In genomic region chr5:178123094-178123986, GRCh38 we compare ENCODE assay signal across 16 cellular contexts. TPM values are rescaled to one million over a fixed set of nuclear protein-coding genes. Genes with fewer than 3 reads are reported as not detected.
DNase-seq lines count a peak whose midpoint lies in the region; ATAC-seq, FAIRE-seq and TF ChIP-seq lines count a peak whose summit lies in the region.
"Had no signal": no experiment of that assay in that cellular context is flagged by ENCODE, and none has a peak within 500 bp of the region (broad histone marks: within the 10 kb centered on the region; RNA-seq: fewer than 3 reads in every experiment).

No MANE protein-coding gene starts in this region.

- H3K4me1 ChIP-seq in H1 (replicated peaks in 1 of 4; ENCODE audit: control insufficient read depth in 3 of 4, insufficient read depth in 4 of 4, low read length in 3 of 4) = peaks cover 12 to 51% (median 27%) of the 10 kb centered on the region in 4 experiments

- peak overlapping the region; percentile 96 for H2BK5ac ChIP-seq in H1 (ENCODE audit: low read depth, low read length)

- no peak for ATAC-seq in naive thymus-derived CD8-positive, alpha-beta T cell
- ATAC-seq in HG02642 (IDR thresholded peaks at IDR 0.05; ENCODE audit: poor library complexity, unreplicated experiment) (no peak), GM21390 (IDR thresholded peaks at IDR 0.05; ENCODE audit: unreplicated experiment) (no peak)

- H3K27ac Mint-ChIP-seq in naive thymus-derived CD8-positive, alpha-beta T cell = peak overlapping the region in 8 of 10 donors; percentile 16 to 79 (median 61)
- H3K27ac Mint-ChIP-seq: HFFc6 had no signal

- no peaks in the 10 kb centered on the region for H3K27me3 Mint-ChIP-seq in naive thymus-derived CD8-positive, alpha-beta T cell

- no peaks in the 10 kb centered on the region for H3K27me3 ChIP-seq in H1 (replicated peaks in 1 of 4; ENCODE audit: control insufficient read depth in 3 of 4, extremely low read depth in 1 of 4, insufficient read depth in 3 of 4, low read length in 3 of 4)
- H3K27me3 ChIP-seq: pancreas had no signal

- CTCF ChIA-PET in H1 (lab: Charles Lee; ENCODE audit: partially characterized antibody) = interaction anchor here (0.7 to 12.9 kb wide), 11 partner anchors 9 to 140 kb away, joined by 3 to 189 read pairs (median 4); partner anchors contain the start of genes NHP2 and RMND5B

- no peak overlapping the region for H2AFZ ChIP-seq in H1 (ENCODE audit: low read length)

- no peak overlapping the region for H3K56ac ChIP-seq in H1 (replicated peaks; ENCODE audit: insufficient read length, low read depth, low read length)

- H2AK5ac ChIP-seq in H1 (ENCODE audit: low read depth, low read length) = peak overlapping the region; percentile 40; the same call in 1 of the 2 replicates

- peak overlapping the region; percentile 72; the same call in 1 of the 2 replicates for H2BK15ac ChIP-seq in H1 (ENCODE audit: low read length)

- H3K4me1 Mint-ChIP-seq in naive thymus-derived CD8-positive, alpha-beta T cell = peaks cover 20 to 79% (median 56%) of the 10 kb centered on the region in 4 donors

- no peak; a peak in 1 of 3 replicates for TF ChIP-seq POLR2A in H1 (IDR thresholded peaks at IDR 0.05; ENCODE audit: control extremely low read depth in 1 of 2, low read depth in 2 of 2, low read length in 2 of 2)

- H3K4me2 ChIP-seq in H1 (ENCODE audit: insufficient read depth in 1 of 2, low read depth in 2 of 2, low read length in 2 of 2) = no peak overlapping the region

- H4K8ac ChIP-seq in H1 (ENCODE audit: extremely low read depth, insufficient read depth, low read length) = no peak overlapping the region

- FAIRE-seq in H1 (lab: Jason Lieb, UNC) = no peak
- FAIRE-seq: pancreas had no signal

- H3K14ac ChIP-seq in H1 (ENCODE audit: insufficient read length) = no peak overlapping the region

- H3K36me3 ChIP-seq in H1 (ENCODE audit: control insufficient read depth in 2 of 4, insufficient read depth in 4 of 4, low read length in 3 of 4) = peaks cover 9 to 29% (median 20%) of the 10 kb centered on the region in 4 experiments; a peak in 7 of 8 replicates
- H3K36me3 ChIP-seq: pancreas, thoracic aorta had no signal

- H3K4me3 Mint-ChIP-seq in naive thymus-derived CD8-positive, alpha-beta T cell = peak overlapping the region in 3 of 10 donors; percentile 33 to 65 (median 58)
- H3K4me3 Mint-ChIP-seq: HFFc6 had no signal

- POLR2A ChIA-PET in H1 (lab: Charles Lee; ENCODE audit: partially characterized antibody) = interaction anchor here (0.7 to 40.7 kb wide), 11 partner anchors 7 to 81 kb away, joined by 3 to 1250 read pairs (median 7); partner anchors contain the start of genes HNRNPAB, N4BP3, NHP2 and RMND5B
- POLR2A ChIA-PET in naive thymus-derived CD8-positive, alpha-beta T cell (lab: Charles Lee) = interaction anchor here (0.7 to 2.2 kb wide), 6 partner anchors 8 to 83 kb away, joined by 3 to 8 read pairs (median 5); partner anchors contain the start of genes N4BP3, NHP2 and RMND5B

- H3K27ac ChIP-seq in C4-2B (peak overlapping the region; percentile 61), H1 (ENCODE audit: low read depth, low read length) (no peak overlapping the region)
- H3K27ac ChIP-seq: thoracic aorta had no signal

- no peak overlapping the region for H3K4ac ChIP-seq in H1 (replicated peaks; ENCODE audit: insufficient read length, low read depth, low read length)

- H3K4me3 ChIP-seq in H1 (ENCODE audit: extremely low read depth in 1 of 4, insufficient read depth in 2 of 4, low read depth in 3 of 4, low read length in 4 of 4) = no peak overlapping the region
- H3K4me3 ChIP-seq: pancreas, thoracic aorta had no signal

- H3K79me2 ChIP-seq in H1 (ENCODE audit: control insufficient read depth in 1 of 2, insufficient read depth in 2 of 2, low read length in 2 of 2) = peaks cover 0 to 31% of the 10 kb centered on the region in 2 experiments; a peak in 2 of 4 replicates

- no peak overlapping the region for H2BK20ac ChIP-seq in H1 (ENCODE audit: low read length)

- H3K23me2 ChIP-seq in H1 (ENCODE audit: low read depth, low read length) = no peaks in the 10 kb centered on the region

- no peak overlapping the region for H4K5ac ChIP-seq in H1 (ENCODE audit: insufficient read length, low read depth, low read length)

- H3K36me3 Mint-ChIP-seq in naive thymus-derived CD8-positive, alpha-beta T cell = peaks cover 0 to 25% (median 0%) of the 10 kb centered on the region in 3 donors

- H3K18ac ChIP-seq in H1 (ENCODE audit: extremely low read depth, low read length) = peak overlapping the region; percentile 87; the same call in 1 of the 2 replicates

- no peak overlapping the region for H2BK120ac ChIP-seq in H1 (replicated peaks; ENCODE audit: low read depth, low read length)

- no peak overlapping the region for H3K9ac ChIP-seq in H1 (replicated peaks in 1 of 4; ENCODE audit: extremely low read depth in 1 of 4, low read depth in 3 of 4, low read length in 3 of 4)

- no peak overlapping the region for H3K23ac ChIP-seq in H1 (ENCODE audit: insufficient read length)

- H4K20me1 ChIP-seq in H1 (replicated peaks in 1 of 2; ENCODE audit: control insufficient read depth in 1 of 2, insufficient read depth in 2 of 2, low read length in 2 of 2) = peaks cover 7% of the 10 kb centered on the region in 2 experiments

- peak overlapping the region; percentile 77 for H4K91ac ChIP-seq in H1 (replicated peaks; ENCODE audit: insufficient read length, low read length)

- peaks cover 9% of the 10 kb centered on the region for H3K79me1 ChIP-seq in H1 (ENCODE audit: low read depth, low read length)

- H3K9me3 ChIP-seq in H1 (ENCODE audit: insufficient read depth in 2 of 2, low read depth in 1 of 2, low read length in 1 of 2) = no peaks in the 10 kb centered on the region
- H3K9me3 ChIP-seq: pancreas, thoracic aorta had no signal

- no peaks in the 10 kb centered on the region for H3K9me3 Mint-ChIP-seq in naive thymus-derived CD8-positive, alpha-beta T cell
- H3K9me3 Mint-ChIP-seq: HFFc6 had no signal

- peak; percentile 34 for DNase-seq in HT-29 (ENCODE audit: low spot score)
- no peak for DNase-seq in H1 (ENCODE audit: low read depth in 1 of 2, low spot score in 2 of 2)
- DNase-seq in naive thymus-derived CD8-positive, alpha-beta T cell = no peak
- no peak for DNase-seq in cerebellum (ENCODE audit: low spot score)
- no peak for DNase-seq in SW480 (ENCODE audit: low spot score)
- DNase-seq: caudate nucleus; effector CD4-positive, alpha-beta T cell; EL; HFFc6; NCI-H69; SW 1271 had no signal

- TF ChIP-seq CTCF in C4-2B (conservative IDR thresholded peaks at IDR 0.05) (no peak), H1 (IDR thresholded peaks at IDR 0.05; ENCODE audit: control extremely low read depth in 1 of 3, insufficient read depth in 1 of 3, low read depth in 1 of 3, low read length in 3 of 3) (no peak)

- no peak for TF ChIP-seq RAD21 in H1 (IDR thresholded peaks at IDR 0.05 in 1 of 2, conservative IDR thresholded peaks at IDR 0.05 in 1 of 2; ENCODE audit: low read depth in 2 of 2, low read length in 2 of 2)

- 78% methylated on average over 13 of the region's 14 CpGs; no CpG with 5 or more reads in 1 of the 2 experiments for WGBS in H1 (ENCODE audit: extremely low coverage in 1 of 2, insufficient coverage in 1 of 2, insufficient read length in 1 of 2, insufficient replicate concordance in 2 of 2, low coverage in 1 of 2, low lambda C conversion rate in 2 of 2, missing lambda C conversion rate in 1 of 2), 2 experiments

- H2BK12ac ChIP-seq in H1 (ENCODE audit: low read depth, low read length) = 0 out of 2 replicates have a peak overlapping the region, but pooled peaks have one; percentile 75

- TF ChIP-seq EP300 in H1 (IDR thresholded peaks at IDR 0.05; ENCODE audit: borderline replicate concordance in 1 of 2, low read depth in 2 of 2, low read length in 2 of 2) = no peak

RNA-seq across cellular contexts. Expression of gene RMND5B, which starts 7.5 kb away (rescaled TPM):
- 42.0 and 50.0 TPM in 2 replicates for total RNA-seq in HT-29 (2014; rRNA removed; shearing (Covaris generic))
- total RNA-seq in H1 (2021; fragmentation: NEBNext Ultra II Directional; extraction: Animal tissue kit (Norgen Biotek cat#: 25700)) = 74.6 and 75.9 TPM in 2 replicates
- polyA plus RNA-seq in H1 (2011; rRNA removed) = 90.2 and 106 TPM in 2 replicates
- 105 TPM for polyA plus RNA-seq in H1 (2011; cell fraction: cytosol; rRNA removed)
- polyA plus RNA-seq in H1 (2011; cell fraction: nucleus; rRNA removed) = 153 TPM
- polyA plus RNA-seq in H1 (2012, experiment 1 of 2) = 65.3 to 93.7 TPM (median 87.0 TPM) in 4 replicates
- polyA plus RNA-seq in H1 (2012, experiment 2 of 2) = 74.6 TPM
- 53.0 TPM for polyA plus RNA-seq in H1 (2013, experiment 1 of 2)
- 51.3 TPM for polyA plus RNA-seq in H1 (2013, experiment 2 of 2)
- 107 and 109 TPM in 2 replicates for polyA minus RNA-seq in H1 (2011; rRNA and poly(A)+ RNA removed)
- 52.0 TPM for polyA minus RNA-seq in H1 (2011; cell fraction: cytosol; rRNA and poly(A)+ RNA removed)
- polyA minus RNA-seq in H1 (2011; cell fraction: nucleus; rRNA and poly(A)+ RNA removed) = 71.2 TPM
- 10 to 100 TPM; 33.7 to 33.8 TPM for total RNA-seq in naive thymus-derived CD8-positive, alpha-beta T cell
- 10 to 100 TPM; 24.9 to 39.0 (median 36.8) TPM for polyA plus RNA-seq in naive thymus-derived CD8-positive, alpha-beta T cell
- 22.0 TPM for total RNA-seq in cerebellum

RNA-seq across cellular contexts. Expression of gene N4BP3, which starts 10.0 kb away (rescaled TPM):
- total RNA-seq in HT-29 (2014; rRNA removed; shearing (Covaris generic)) = 0.39 and 0.81 TPM in 2 replicates
- 36.0 and 39.2 TPM in 2 replicates for total RNA-seq in H1 (2021; fragmentation: NEBNext Ultra II Directional; extraction: Animal tissue kit (Norgen Biotek cat#: 25700))
- polyA plus RNA-seq in H1 (2011; rRNA removed) = 13.1 and 23.4 TPM in 2 replicates
- 19.4 TPM for polyA plus RNA-seq in H1 (2011; cell fraction: cytosol; rRNA removed)
- polyA plus RNA-seq in H1 (2011; cell fraction: nucleus; rRNA removed) = 41.9 TPM
- 16.8 to 24.3 TPM (median 21.3 TPM) in 4 replicates for polyA plus RNA-seq in H1 (2012, experiment 1 of 2)
- polyA plus RNA-seq in H1 (2012, experiment 2 of 2) = 18.5 TPM
- 16.7 TPM for polyA plus RNA-seq in H1 (2013, experiment 1 of 2)
- polyA plus RNA-seq in H1 (2013, experiment 2 of 2) = 15.9 TPM
- 13.0 and 17.4 TPM in 2 replicates for polyA minus RNA-seq in H1 (2011; rRNA and poly(A)+ RNA removed)
- 22.0 TPM for polyA minus RNA-seq in H1 (2011; cell fraction: cytosol; rRNA and poly(A)+ RNA removed)
- 32.8 TPM for polyA minus RNA-seq in H1 (2011; cell fraction: nucleus; rRNA and poly(A)+ RNA removed)
- total RNA-seq in naive thymus-derived CD8-positive, alpha-beta T cell = 1 to 10 TPM; 7.0 to 7.2 TPM
- 1 to 10 TPM; 1.6 to 5.5 (median 2.0) TPM for polyA plus RNA-seq in naive thymus-derived CD8-positive, alpha-beta T cell
- total RNA-seq in cerebellum = 10.8 TPM

RNA-seq across cellular contexts. Expression of gene NHP2, which starts 30.3 kb away (rescaled TPM):
- total RNA-seq in HT-29 (2014; rRNA removed; shearing (Covaris generic)) = 413 and 485 TPM in 2 replicates
- total RNA-seq in H1 (2021; fragmentation: NEBNext Ultra II Directional; extraction: Animal tissue kit (Norgen Biotek cat#: 25700)) = 263 and 281 TPM in 2 replicates
- polyA plus RNA-seq in H1 (2011; rRNA removed) = 241 and 344 TPM in 2 replicates
- 302 TPM for polyA plus RNA-seq in H1 (2011; cell fraction: cytosol; rRNA removed)
- polyA plus RNA-seq in H1 (2011; cell fraction: nucleus; rRNA removed) = 166 TPM
- polyA plus RNA-seq in H1 (2012, experiment 1 of 2) = 273 to 334 TPM (median 320 TPM) in 4 replicates
- polyA plus RNA-seq in H1 (2012, experiment 2 of 2) = 440 TPM
- 244 TPM for polyA plus RNA-seq in H1 (2013, experiment 1 of 2)
- polyA plus RNA-seq in H1 (2013, experiment 2 of 2) = 251 TPM
- 58.6 and 61.0 TPM in 2 replicates for polyA minus RNA-seq in H1 (2011; rRNA and poly(A)+ RNA removed)
- 117 TPM for polyA minus RNA-seq in H1 (2011; cell fraction: cytosol; rRNA and poly(A)+ RNA removed)
- polyA minus RNA-seq in H1 (2011; cell fraction: nucleus; rRNA and poly(A)+ RNA removed) = 80.9 TPM
- total RNA-seq in naive thymus-derived CD8-positive, alpha-beta T cell = 10 to 100 TPM; 79.3 to 85.4 TPM
- polyA plus RNA-seq in naive thymus-derived CD8-positive, alpha-beta T cell = 100 to 1,000 TPM; 238 to 276 (median 270) TPM
- 55.8 TPM for total RNA-seq in cerebellum
